In genomic region chr6:170178561-170179477, GRCh38 we compare ENCODE assay signal across 11 cellular contexts.
DNase-seq lines count a peak whose midpoint lies in the region; ATAC-seq and TF ChIP-seq lines count a peak whose summit lies in the region.
"Had no signal": no experiment of that assay in that cellular context is flagged by ENCODE, and none has a peak within 500 bp of the region (broad histone marks: within the 10 kb centered on the region; RNA-seq: fewer than 3 reads in every experiment).

No MANE protein-coding gene starts in this region.

- peaks cover 0 to 5% of the 10 kb centered on the region in 2 donors for H3K4me1 ChIP-seq in thoracic aorta (ENCODE audit: control insufficient read depth in 1 of 2, low read depth in 2 of 2)
- H3K4me1 ChIP-seq: tibial artery had no signal

- POLR2A ChIA-PET in activated CD8-positive, alpha-beta T cell treated with anti-CD3 and anti-CD28 coated beads, Interleukin-2, amount 10 ng/mL, durations not matched to agents 7 days and 5 days (lab: Charles Lee) = no interaction called here
- POLR2A ChIA-PET in activated CD8-positive, alpha-beta T cell treated with anti-CD3 and anti-CD28 coated beads for 36 hours (lab: Charles Lee) = no interaction called here
- POLR2A ChIA-PET in RWPE1 (lab: Yijun Ruan, JAX; ENCODE audit: low non-redundant PET) = interaction anchor here (0.6 kb wide), 1 partner anchor 90 kb away, joined by 3 read pairs; no protein-coding TSS in a partner anchor

- no peak overlapping the region for H3K4me3 Mint-ChIP-seq in activated CD8-positive, alpha-beta T cell treated with anti-CD3 and anti-CD28 coated beads, Interleukin-2, amount 10 ng/mL, durations not matched to agents 7 days and 5 days
- no peak overlapping the region for H3K4me3 Mint-ChIP-seq in activated CD8-positive, alpha-beta T cell treated with anti-CD3 and anti-CD28 coated beads for 36 hours
- H3K4me3 Mint-ChIP-seq in activated T-helper 2 cell treated with anti-CD3 and anti-CD28 coated beads, Interferon-gamma antibody, Interleukin-2, Interleukin-4, amounts not matched to agents 10 μg/mL and 5 μg/mL and 100 μg/mL, durations not matched to agents 14 hours and 24 hours and 36 hours (ENCODE audit: low read depth) = no peak overlapping the region
- H3K4me3 Mint-ChIP-seq: activated naive CD8-positive, alpha-beta T cell; B cell had no signal

- H3K27ac ChIP-seq in RWPE1 = peak overlapping the region; percentile 99
- no peak overlapping the region for H3K27ac ChIP-seq in thoracic aorta
- H3K27ac ChIP-seq: tibial artery had no signal

- no peak for ATAC-seq in activated CD8-positive, alpha-beta T cell treated with anti-CD3 and anti-CD28 coated beads, Interleukin-2, amount 10 ng/mL, durations not matched to agents 7 days and 5 days
- no peak for ATAC-seq in activated CD8-positive, alpha-beta T cell treated with anti-CD3 and anti-CD28 coated beads for 36 hours
- peak; percentile 58 for ATAC-seq in thoracic aorta (ENCODE audit: insufficient number of reproducible peaks, low FRiP score, low read depth)

- H3K36me3 ChIP-seq in thoracic aorta = no peaks in the 10 kb centered on the region
- H3K36me3 ChIP-seq: tibial artery had no signal

- DNase-seq in activated CD8-positive, alpha-beta T cell treated with anti-CD3 and anti-CD28 coated beads, Interleukin-2, amount 10 ng/mL, durations not matched to agents 7 days and 5 days = peak; percentile 15
- no peak for DNase-seq in activated CD8-positive, alpha-beta T cell treated with anti-CD3 and anti-CD28 coated beads for 36 hours
- DNase-seq in RWPE1 (ENCODE audit: low spot score) (peak; percentile 90), iPS-NIHi11 (ENCODE audit: low spot score) (peak; percentile 14), thoracic aorta (ENCODE audit: low spot score) (no peak), nucleus accumbens (lab: John Stamatoyannopoulos, UW) (no peak), COLO829 (ENCODE audit: low spot score) (no peak)
- DNase-seq in activated T-helper 2 cell treated with anti-CD3 and anti-CD28 coated beads, Interferon-gamma antibody, Interleukin-2, Interleukin-4, amounts not matched to agents 10 μg/mL and 5 μg/mL and 100 μg/mL, durations not matched to agents 14 hours and 24 hours and 36 hours (ENCODE audit: low spot score) = no peak

- intact Hi-C loops in activated CD8-positive, alpha-beta T cell treated with anti-CD3 and anti-CD28 coated beads for 36 hours (cut with micrococcal nuclease) = no loop called here
- intact Hi-C loops in activated T-helper 2 cell treated with anti-CD3 and anti-CD28 coated beads, Interferon-gamma antibody, Interleukin-2, Interleukin-4, amounts not matched to agents 10 μg/mL and 5 μg/mL and 100 μg/mL, durations not matched to agents 14 hours and 24 hours and 36 hours (cut with micrococcal nuclease) = no loop called here

- no peak overlapping the region for H3K27ac Mint-ChIP-seq in activated CD8-positive, alpha-beta T cell treated with anti-CD3 and anti-CD28 coated beads, Interleukin-2, amount 10 ng/mL, durations not matched to agents 7 days and 5 days
- H3K27ac Mint-ChIP-seq in activated CD8-positive, alpha-beta T cell treated with anti-CD3 and anti-CD28 coated beads for 36 hours = no peak overlapping the region
- H3K27ac Mint-ChIP-seq in activated T-helper 2 cell treated with anti-CD3 and anti-CD28 coated beads, Interferon-gamma antibody, Interleukin-2, Interleukin-4, amounts not matched to agents 10 μg/mL and 5 μg/mL and 100 μg/mL, durations not matched to agents 14 hours and 24 hours and 36 hours = no peak overlapping the region
- H3K27ac Mint-ChIP-seq: activated naive CD8-positive, alpha-beta T cell; B cell had no signal

- H3K9me3 Mint-ChIP-seq in activated CD8-positive, alpha-beta T cell treated with anti-CD3 and anti-CD28 coated beads, Interleukin-2, amount 10 ng/mL, durations not matched to agents 7 days and 5 days (ENCODE audit: insufficient read depth) = no peaks in the 10 kb centered on the region
- H3K9me3 Mint-ChIP-seq in activated CD8-positive, alpha-beta T cell treated with anti-CD3 and anti-CD28 coated beads for 36 hours = peaks cover 4% of the 10 kb centered on the region
- peaks cover 6% of the 10 kb centered on the region for H3K9me3 Mint-ChIP-seq in activated T-helper 2 cell treated with anti-CD3 and anti-CD28 coated beads, Interferon-gamma antibody, Interleukin-2, Interleukin-4, amounts not matched to agents 10 μg/mL and 5 μg/mL and 100 μg/mL, durations not matched to agents 14 hours and 24 hours and 36 hours

- no peak for TF ChIP-seq CTCF in activated CD8-positive, alpha-beta T cell treated with anti-CD3 and anti-CD28 coated beads for 36 hours (IDR thresholded peaks at IDR 0.05)
- TF ChIP-seq CTCF in RWPE1 (conservative IDR thresholded peaks at IDR 0.05; ENCODE audit: low read depth) (no peak), thoracic aorta (IDR thresholded peaks at IDR 0.05) (no peak)

- CTCF ChIA-PET in activated CD8-positive, alpha-beta T cell treated with anti-CD3 and anti-CD28 coated beads, Interleukin-2, amount 10 ng/mL, durations not matched to agents 7 days and 5 days (lab: Charles Lee) = interaction anchor here (0.7 kb wide), 1 partner anchor 877 kb away, joined by 3 read pairs; no protein-coding TSS in a partner anchor
- CTCF ChIA-PET in activated CD8-positive, alpha-beta T cell treated with anti-CD3 and anti-CD28 coated beads for 36 hours (lab: Charles Lee) = no interaction called here
- CTCF ChIA-PET in RWPE1 (lab: Yijun Ruan, JAX) = interaction anchor here (0.6 kb wide), 1 partner anchor 807 kb away, joined by 6 read pairs; no protein-coding TSS in a partner anchor

- H3K4me3 ChIP-seq in thoracic aorta = no peak overlapping the region
- H3K4me3 ChIP-seq: tibial artery had no signal

- H3K4me1 Mint-ChIP-seq in activated CD8-positive, alpha-beta T cell treated with anti-CD3 and anti-CD28 coated beads, Interleukin-2, amount 10 ng/mL, durations not matched to agents 7 days and 5 days (ENCODE audit: low read depth) = peaks cover 9% of the 10 kb centered on the region
- peaks cover 6% of the 10 kb centered on the region for H3K4me1 Mint-ChIP-seq in activated CD8-positive, alpha-beta T cell treated with anti-CD3 and anti-CD28 coated beads for 36 hours (ENCODE audit: low read depth)
- no peaks in the 10 kb centered on the region for H3K4me1 Mint-ChIP-seq in activated T-helper 2 cell treated with anti-CD3 and anti-CD28 coated beads, Interferon-gamma antibody, Interleukin-2, Interleukin-4, amounts not matched to agents 10 μg/mL and 5 μg/mL and 100 μg/mL, durations not matched to agents 14 hours and 24 hours and 36 hours (ENCODE audit: low read depth)
- H3K4me1 Mint-ChIP-seq: B cell had no signal

- peaks cover 2% of the 10 kb centered on the region for H3K36me3 Mint-ChIP-seq in activated CD8-positive, alpha-beta T cell treated with anti-CD3 and anti-CD28 coated beads, Interleukin-2, amount 10 ng/mL, durations not matched to agents 7 days and 5 days (ENCODE audit: low read depth)
- H3K36me3 Mint-ChIP-seq in activated CD8-positive, alpha-beta T cell treated with anti-CD3 and anti-CD28 coated beads for 36 hours (ENCODE audit: low read depth) = no peaks in the 10 kb centered on the region
- H3K36me3 Mint-ChIP-seq in activated T-helper 2 cell treated with anti-CD3 and anti-CD28 coated beads, Interferon-gamma antibody, Interleukin-2, Interleukin-4, amounts not matched to agents 10 μg/mL and 5 μg/mL and 100 μg/mL, durations not matched to agents 14 hours and 24 hours and 36 hours (ENCODE audit: low read depth) = peaks cover 3% of the 10 kb centered on the region
- H3K36me3 Mint-ChIP-seq: activated naive CD8-positive, alpha-beta T cell had no signal

- H3K27me3 Mint-ChIP-seq in activated CD8-positive, alpha-beta T cell treated with anti-CD3 and anti-CD28 coated beads, Interleukin-2, amount 10 ng/mL, durations not matched to agents 7 days and 5 days (ENCODE audit: low read depth) = peaks cover 7% of the 10 kb centered on the region
- no peaks in the 10 kb centered on the region for H3K27me3 Mint-ChIP-seq in activated CD8-positive, alpha-beta T cell treated with anti-CD3 and anti-CD28 coated beads for 36 hours
- no peaks in the 10 kb centered on the region for H3K27me3 Mint-ChIP-seq in activated T-helper 2 cell treated with anti-CD3 and anti-CD28 coated beads, Interferon-gamma antibody, Interleukin-2, Interleukin-4, amounts not matched to agents 10 μg/mL and 5 μg/mL and 100 μg/mL, durations not matched to agents 14 hours and 24 hours and 36 hours (ENCODE audit: low read depth)
- H3K27me3 Mint-ChIP-seq: activated naive CD8-positive, alpha-beta T cell; B cell had no signal

- no peaks in the 10 kb centered on the region for H3K9me3 ChIP-seq in thoracic aorta
- H3K9me3 ChIP-seq: tibial artery had no signal

- H3K27me3 ChIP-seq in thoracic aorta (replicated peaks; ENCODE audit: insufficient read depth) = no peaks in the 10 kb centered on the region

Comparison
In these comparisons a context has a peak if more than half of its experiments do, and no peak if none do; other contexts are left out.
1. DNase-seq: peak in activated CD8-positive, alpha-beta T cell treated with anti-CD3 and anti-CD28 coated beads, Interleukin-2, amount 10 ng/mL, durations not matched to agents 7 days and 5 days (single experiment), RWPE1 (single experiment) and iPS-NIHi11 (single experiment); none in activated CD8-positive, alpha-beta T cell treated with anti-CD3 and anti-CD28 coated beads for 36 hours (single experiment), thoracic aorta (single experiment), activated T-helper 2 cell treated with anti-CD3 and anti-CD28 coated beads, Interferon-gamma antibody, Interleukin-2, Interleukin-4, amounts not matched to agents 10 μg/mL and 5 μg/mL and 100 μg/mL, durations not matched to agents 14 hours and 24 hours and 36 hours (single experiment), nucleus accumbens (0 of 56) and COLO829 (single experiment).